9 cellular contexts compared by ENCODE assay signal in genomic region chr19:17671906-17672305, GRCh38. TPM values are rescaled to one million over a fixed set of nuclear protein-coding genes. Genes with fewer than 3 reads are reported as not detected.
A peak's percentile ranks its signal among the peaks of the same experiment; 100 is the strongest.
DNase-seq lines count a peak whose midpoint lies in the region; ATAC-seq, FAIRE-seq and TF ChIP-seq lines count a peak whose summit lies in the region.
"Had no signal": no experiment of that assay in that cellular context is flagged by ENCODE, and none has a peak within 500 bp of the region (broad histone marks: within the 10 kb centered on the region; RNA-seq: fewer than 3 reads in every experiment).

No MANE protein-coding gene starts in this region.

- no peaks in the 10 kb centered on the region for H3K79me2 ChIP-seq in PC-9 (ENCODE audit: low read depth)

- intact Hi-C loops in PC-9 (cut with micrococcal nuclease; ENCODE audit: unreplicated experiment): no loop called here
- intact Hi-C loops in stomach (cut with DNase I; ENCODE audit: low total_unique reads): no loop called here

- H3K27me3 ChIP-seq in PC-9 (ENCODE audit: insufficient read depth, low read depth): peaks cover 5% of the 10 kb centered on the region; the same call in 1 of the 2 replicates
- H3K27me3 ChIP-seq in endodermal cell (ENCODE audit: control insufficient read depth, insufficient read depth, low read length, poor library complexity, severe bottlenecking): no peaks in the 10 kb centered on the region
- peaks cover 0 to 40% (median 0%) of the 10 kb centered on the region in 3 donors for H3K27me3 ChIP-seq in stomach

- TF ChIP-seq POLR2A in stomach (IDR thresholded peaks at IDR 0.05): no peak

- H4K20me1 ChIP-seq in PC-9 (ENCODE audit: insufficient read depth): no peaks in the 10 kb centered on the region

- H3K27ac Mint-ChIP-seq in endodermal cell: no peak overlapping the region
- H3K27ac Mint-ChIP-seq: effector memory CD8-positive, alpha-beta T cell had no signal

- H3K4me1 Mint-ChIP-seq in endodermal cell: no peaks in the 10 kb centered on the region

- FAIRE-seq in G401.6 (lab: Jason Lieb, UNC) (peak; percentile 46), frontal cortex (lab: Jason Lieb, UNC) (no peak)

- no peak overlapping the region for H3K4me3 ChIP-seq in PC-9
- no peak overlapping the region for H3K4me3 ChIP-seq in endodermal cell (ENCODE audit: low read length)
- H3K4me3 ChIP-seq in stomach: no peak overlapping the region

- peaks cover 4% of the 10 kb centered on the region; the same call in 1 of the 2 replicates for H3F3A ChIP-seq in PC-9 (ENCODE audit: insufficient read depth, low read depth)

- POLR2A ChIA-PET in PC-9 (lab: Charles Lee; ENCODE audit: unreplicated experiment): no interaction called here

- H3K27me3 Mint-ChIP-seq in endodermal cell (ENCODE audit: insufficient read depth): no peaks in the 10 kb centered on the region

- H3K4me1 ChIP-seq in PC-9 (replicated peaks; ENCODE audit: insufficient read depth) (no peaks in the 10 kb centered on the region), endodermal cell (ENCODE audit: control insufficient read depth, insufficient read depth, low read length) (no peaks in the 10 kb centered on the region), stomach (no peaks in the 10 kb centered on the region)

- DNase-seq in A172 (ENCODE audit: low spot score): peak; percentile 59
- peak; percentile 37 to 52 for DNase-seq in PC-9
- peak; percentile 84 for DNase-seq in endodermal cell
- no peak for DNase-seq in frontal cortex (ENCODE audit: low spot score in 2 of 2)
- no peak for DNase-seq in hypothalamus (lab: John Stamatoyannopoulos, UW)
- no peak for DNase-seq in stomach
- DNase-seq: effector memory CD8-positive, alpha-beta T cell had no signal

- H3K9me3 Mint-ChIP-seq in endodermal cell: peaks cover 8% of the 10 kb centered on the region

- BruUV-seq in PC-9 (replicated peaks; lab: Mats Ljungman, UMichigan): no TSS peak

- no peak overlapping the region for H2AFZ ChIP-seq in PC-9

- TF ChIP-seq CTCF in PC-9 (conservative IDR thresholded peaks at IDR 0.05) (no peak), endodermal cell (conservative IDR thresholded peaks at IDR 0.05) (no peak), stomach (IDR thresholded peaks at IDR 0.05) (no peak)

- no peaks in the 10 kb centered on the region for H3K9me2 ChIP-seq in PC-9 (ENCODE audit: insufficient read depth)

- no peaks in the 10 kb centered on the region for H3K9me3 ChIP-seq in PC-9 (ENCODE audit: insufficient read depth, low read depth)
- H3K9me3 ChIP-seq in endodermal cell (ENCODE audit: control insufficient read depth, low read length): no peaks in the 10 kb centered on the region
- no peaks in the 10 kb centered on the region for H3K9me3 ChIP-seq in stomach

- no peak for TF ChIP-seq EP300 in stomach (IDR thresholded peaks at IDR 0.05)

- H3K9ac ChIP-seq in endodermal cell (ENCODE audit: extremely low read depth, low read length, poor library complexity, severe bottlenecking): no peak overlapping the region

- H3K36me3 ChIP-seq in PC-9 (ENCODE audit: low read depth) (no peaks in the 10 kb centered on the region), endodermal cell (ENCODE audit: control insufficient read depth, insufficient read depth, low read length) (no peaks in the 10 kb centered on the region), stomach (no peaks in the 10 kb centered on the region)

- H3K4me3 Mint-ChIP-seq in endodermal cell: no peak overlapping the region
- H3K4me3 Mint-ChIP-seq: effector memory CD8-positive, alpha-beta T cell had no signal

- peaks cover 6% of the 10 kb centered on the region for H3K36me3 Mint-ChIP-seq in endodermal cell (ENCODE audit: low read depth)

- CTCF ChIA-PET in PC-9 (lab: Charles Lee): no interaction called here

- 100% methylated on average over 1 to 2 of the region's 2 CpGs for WGBS in endodermal cell (ENCODE audit: insufficient coverage in 1 of 2, insufficient read length in 1 of 2), 2 experiments
- WGBS in stomach, 5 donors: 74 to 89% (median 77%) methylated on average over 2 of the region's 2 CpGs

- no peak overlapping the region for H3K27ac ChIP-seq in PC-9
- no peak overlapping the region for H3K27ac ChIP-seq in endodermal cell (ENCODE audit: low read depth, low read length)
- no peak overlapping the region for H3K27ac ChIP-seq in stomach

- ATAC-seq in HG02981 (IDR thresholded peaks at IDR 0.05; ENCODE audit: unreplicated experiment): no peak
- ATAC-seq: effector memory CD8-positive, alpha-beta T cell had no signal

- no peak overlapping the region for H3K4me2 ChIP-seq in PC-9

RNA-seq across cellular contexts. Expression of gene UNC13A, which starts 16.2 kb away (rescaled TPM):
- total RNA-seq in A172 (2014; rRNA removed; shearing (Covaris generic)): 0.34 and 6.2 TPM in 2 replicates
- total RNA-seq in PC-9 (2021) (0.17 and 0.20 TPM in 2 replicates), endodermal cell (10 to 100 TPM in 1 of 2 donors, 1 to 10 TPM in 1; 5.6 to 10.7 TPM), frontal cortex (27.3 TPM), stomach (1 to 10 TPM in 1 of 5 donors, under 1 TPM in 3, not detected in 1; under 0.01 to 2.2 (median 0.44) TPM)
- 2.8 TPM for polyA plus RNA-seq in endodermal cell (2013, experiment 1 of 2)
- polyA plus RNA-seq in endodermal cell (2013, experiment 2 of 2): 2.2 TPM
- under 1 TPM; 0.08 to 0.31 (median 0.15) TPM for polyA plus RNA-seq in stomach

RNA-seq across cellular contexts. Expression of gene MAP1S, which starts 47.4 kb away (rescaled TPM):
- 14.2 and 27.8 TPM in 2 replicates for total RNA-seq in A172 (2014; rRNA removed; shearing (Covaris generic))
- total RNA-seq in PC-9 (2021) (74.6 and 86.9 TPM in 2 replicates), endodermal cell (10 to 100 TPM; 90.2 to 96.7 TPM), frontal cortex (20.8 TPM), stomach (100 to 1,000 TPM in 1 of 5 donors, 10 to 100 TPM in 3, 1 to 10 TPM in 1; 8.3 to 193 (median 67.1) TPM)
- 41.4 TPM for polyA plus RNA-seq in endodermal cell (2013, experiment 1 of 2)
- 38.1 TPM for polyA plus RNA-seq in endodermal cell (2013, experiment 2 of 2)
- polyA plus RNA-seq in stomach: 10 to 100 TPM; 14.9 to 25.2 (median 25.0) TPM

Comparison
In these comparisons a context has a peak if more than half of its experiments do, and no peak if none do; other contexts are left out.
1. DNase-seq: peak in A172 (single experiment), PC-9 (2 of 2) and endodermal cell (single experiment); none in frontal cortex (0 of 2), hypothalamus (0 of 51) and stomach (single experiment).